In the genomic region with DNA sequence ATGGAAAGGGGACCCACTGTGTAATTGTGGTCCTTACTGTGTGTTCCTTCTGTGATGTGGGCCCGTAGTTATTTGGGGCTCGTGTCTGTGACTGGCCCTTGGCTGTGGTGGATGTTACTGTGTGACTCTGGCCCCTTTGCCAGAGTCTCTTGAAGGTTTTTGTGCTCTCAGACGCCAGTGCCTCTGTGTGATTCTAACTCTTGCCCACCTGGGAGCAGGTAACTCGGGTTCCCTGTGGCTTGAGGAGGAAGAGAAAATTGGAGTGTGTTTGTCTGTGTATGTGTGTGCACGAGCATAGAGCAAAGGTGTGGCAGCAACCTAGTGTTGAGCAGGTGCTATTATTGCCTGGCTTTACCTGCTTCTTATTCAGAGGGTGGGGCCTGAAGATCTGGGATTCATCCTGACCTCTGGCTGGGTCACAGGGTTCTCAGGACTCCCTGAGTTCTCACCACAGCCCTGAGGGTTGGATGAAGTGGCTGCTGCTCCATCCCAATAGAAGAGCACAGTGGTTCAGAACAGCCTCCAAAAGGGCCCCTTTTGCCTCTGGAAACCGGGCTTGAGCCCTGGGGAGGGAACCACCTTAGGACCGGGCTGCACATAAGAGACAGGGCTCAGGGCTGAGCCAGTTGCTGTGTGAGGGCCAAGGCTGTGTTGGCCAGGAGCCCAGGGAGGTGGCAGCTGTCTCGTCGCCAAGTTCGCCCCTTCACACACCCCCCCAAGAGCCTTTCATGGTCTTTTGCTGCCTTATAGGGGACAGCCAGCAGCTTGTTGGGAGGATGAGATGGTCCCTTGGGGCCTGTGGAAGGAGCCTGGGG, we compare ENCODE assay signal across 8 cellular contexts. TPM values are rescaled to one million over a fixed set of nuclear protein-coding genes. Genes with fewer than 3 reads are reported as not detected.
A peak's percentile ranks its signal among the peaks of the same experiment; 100 is the strongest.
DNase-seq lines count a peak whose midpoint lies in the region; ATAC-seq and TF ChIP-seq lines count a peak whose summit lies in the region.

No MANE protein-coding gene starts in this region.

- TF ChIP-seq POLR2A in vagina (IDR thresholded peaks at IDR 0.05), result no peak

- in situ Hi-C loops in astrocyte of the spinal cord (cut with HindIII; ENCODE audit: low sequenced_read_pairs), result no loop called here

- H3K36me3 ChIP-seq in HUES6 (ENCODE audit: control insufficient read depth, insufficient read depth, low read length) (peaks cover 39% of the 10 kb centered on the region), vagina (peaks cover 0 to 7% of the 10 kb centered on the region in 2 donors)

- H3K4me1 ChIP-seq in HUES6 (ENCODE audit: control insufficient read depth, insufficient read depth, low read length), result peaks cover 11% of the 10 kb centered on the region
- H3K4me1 ChIP-seq in vagina, result peaks cover 24% of the 10 kb centered on the region

- ATAC-seq in memory B cell (ENCODE audit: low read depth) (no peak), HG03460 (IDR thresholded peaks at IDR 0.05; ENCODE audit: unreplicated experiment) (no peak)

- H3K27me3 Mint-ChIP-seq in memory B cell, result no peaks in the 10 kb centered on the region

- H3K27me3 ChIP-seq in HUES6 (ENCODE audit: control insufficient read depth, insufficient read depth, low read length), result no peaks in the 10 kb centered on the region
- H3K27me3 ChIP-seq in vagina, result no peaks in the 10 kb centered on the region

- peak overlapping the region; percentile 80 for H3K4me3 ChIP-seq in AG10803 (ENCODE audit: low read length)
- peak overlapping the region; percentile 100 for H3K4me3 ChIP-seq in HUES6 (ENCODE audit: low read depth, low read length)
- H3K4me3 ChIP-seq in astrocyte of the spinal cord (ENCODE audit: low read depth, low read length), result peak overlapping the region; percentile 78
- peak overlapping the region; percentile 53 to 64 for H3K4me3 ChIP-seq in vagina

- H3K36me3 Mint-ChIP-seq in memory B cell, result peaks cover 13% of the 10 kb centered on the region

- H3K27ac Mint-ChIP-seq in memory B cell, result peak overlapping the region; percentile 98

- no peak for TF ChIP-seq CTCF in AG10803 (conservative IDR thresholded peaks at IDR 0.05; ENCODE audit: low read length)
- TF ChIP-seq CTCF in astrocyte of the spinal cord (IDR thresholded peaks at IDR 0.05; ENCODE audit: low read depth, low read length), result no peak
- TF ChIP-seq CTCF in vagina (IDR thresholded peaks at IDR 0.05), result no peak

- no peaks in the 10 kb centered on the region for H3K9me3 Mint-ChIP-seq in memory B cell

- peak overlapping the region; percentile 82 for H3K9ac ChIP-seq in HUES6 (ENCODE audit: low read length)

- H3K4me3 Mint-ChIP-seq in memory B cell, result peak overlapping the region; percentile 97

- DNase-seq in AG10803 (ENCODE audit: low read depth), result no peak
- DNase-seq in astrocyte of the spinal cord (ENCODE audit: low read depth, low spot score), result no peak
- DNase-seq in memory B cell (ENCODE audit: low spot score in 2 of 2), result no peak
- DNase-seq in vagina (ENCODE audit: extremely low spot score in 2 of 2), result no peak
- DNase-seq in NCI-H1694 treated with DMSO at 0.1 percent for 48 hours (lab: John Stamatoyannopoulos, UW), result no peak
- DNase-seq in activated CD4-positive, alpha-beta T cell treated with anti-CD3 and anti-CD28 coated beads for 1 hour, result no peak

- intact Hi-C loops in vagina (cut with DNase I), result no loop called here

- H3K9me3 ChIP-seq in HUES6 (ENCODE audit: control insufficient read depth, insufficient read depth, low read depth, low read length) (no peaks in the 10 kb centered on the region; the same call in 1 of the 2 replicates), vagina (no peaks in the 10 kb centered on the region)

- no peak overlapping the region for H3K27ac ChIP-seq in HUES6 (ENCODE audit: low read depth, low read length)
- H3K27ac ChIP-seq in vagina, result peak overlapping the region; percentile 92

- H3K4me1 Mint-ChIP-seq in memory B cell, result peaks cover 21% of the 10 kb centered on the region

RNA-seq across cellular contexts. Expression of gene RBM10, which starts 1.3 kb away (rescaled TPM):
- total RNA-seq in vagina, result 32.4 TPM

RNA-seq across cellular contexts. Expression of gene NDUFB11, which starts 1.8 kb away (rescaled TPM):
- 63.8 TPM for total RNA-seq in vagina

RNA-seq across cellular contexts. Expression of gene UBA1, which starts 47.3 kb away (rescaled TPM):
- total RNA-seq in vagina, result 168 TPM
